8 cellular contexts compared by ENCODE assay signal in genomic region chr6:30463651-30464618, GRCh38. TPM values are rescaled to one million over a fixed set of nuclear protein-coding genes. Genes with fewer than 3 reads are reported as not detected.
A peak's percentile ranks its signal among the peaks of the same experiment; 100 is the strongest.
DNase-seq lines count a peak whose midpoint lies in the region; ATAC-seq and TF ChIP-seq lines count a peak whose summit lies in the region.

No MANE protein-coding gene starts in this region.

- H3K27ac Mint-ChIP-seq in Calu3 (ENCODE audit: unreplicated experiment) (no peak overlapping the region), nephron progenitor cell (no peak overlapping the region)

- H3K9me3 Mint-ChIP-seq in Calu3 (ENCODE audit: low read depth, unreplicated experiment), result no peaks in the 10 kb centered on the region
- H3K9me3 Mint-ChIP-seq in nephron progenitor cell, result peaks cover 5% of the 10 kb centered on the region

- CTCF ChIA-PET in Calu3 (lab: Charles Lee), result interaction anchor here (1.0 to 1.6 kb wide), 3 partner anchors 10 to 18 kb away, joined by 3 to 4 read pairs (median 4); no protein-coding TSS in a partner anchor

- no peak for TF ChIP-seq CTCF in Calu3 (IDR thresholded peaks at IDR 0.05; ENCODE audit: unreplicated experiment)
- TF ChIP-seq CTCF in astrocyte of the spinal cord (IDR thresholded peaks at IDR 0.05; ENCODE audit: low read depth, low read length), result no peak
- TF ChIP-seq CTCF in nephron progenitor cell (IDR thresholded peaks at IDR 0.05), result no peak

- DNase-seq in Calu3, result peak; percentile 53
- DNase-seq in T follicular helper cell (ENCODE audit: low read depth), result peak; percentile 42
- DNase-seq in astrocyte of the spinal cord (ENCODE audit: low read depth, low spot score), result peak; percentile 40
- peak; percentile 9 for DNase-seq in nephron progenitor cell
- DNase-seq in MG63, result no peak
- no peak for DNase-seq in NCI-H1694 (lab: John Stamatoyannopoulos, UW)

- H3K27me3 ChIP-seq in MG63, result peaks cover 35% of the 10 kb centered on the region

- H3K4me3 ChIP-seq in astrocyte of the spinal cord (ENCODE audit: low read depth, low read length) (no peak overlapping the region), MG63 (no peak overlapping the region)

- H3K36me3 ChIP-seq in MG63, result no peaks in the 10 kb centered on the region

- no TSS peak for BruUV-seq in Calu3 (replicated peaks; lab: Mats Ljungman, UMichigan)

- H3K27me3 Mint-ChIP-seq in Calu3 (ENCODE audit: unreplicated experiment) (peaks cover 100% of the 10 kb centered on the region), nephron progenitor cell (ENCODE audit: low read depth, poor library complexity) (peaks cover 97% of the 10 kb centered on the region)

- H3K36me3 Mint-ChIP-seq in Calu3 (ENCODE audit: insufficient read depth, unreplicated experiment) (peaks cover 6% of the 10 kb centered on the region), nephron progenitor cell (ENCODE audit: low read depth) (no peaks in the 10 kb centered on the region)

- intact Hi-C loops in Calu3 (cut with micrococcal nuclease; ENCODE audit: unreplicated experiment), result no loop called here

- in situ Hi-C loops in astrocyte of the spinal cord (cut with HindIII; ENCODE audit: low sequenced_read_pairs), result loop anchor here (10.0 kb wide), 1 partner anchor 81 kb away; no protein-coding TSS in a partner anchor

- H3K9me3 ChIP-seq in MG63, result peaks cover 3% of the 10 kb centered on the region; the same call in 1 of the 2 replicates

- H3K4me1 Mint-ChIP-seq in Calu3 (ENCODE audit: low read depth, unreplicated experiment) (peaks cover 14% of the 10 kb centered on the region), nephron progenitor cell (peaks cover 10% of the 10 kb centered on the region)

- ATAC-seq in HG03521 (IDR thresholded peaks at IDR 0.05; ENCODE audit: unreplicated experiment), result no peak
- ATAC-seq in GM19455 (IDR thresholded peaks at IDR 0.05; ENCODE audit: unreplicated experiment), result no peak

- H3K4me3 Mint-ChIP-seq in Calu3 (ENCODE audit: low read depth, unreplicated experiment), result no peak overlapping the region
- no peak overlapping the region for H3K4me3 Mint-ChIP-seq in nephron progenitor cell

RNA-seq across cellular contexts. Expression of gene HLA-E, which starts 25.4 kb away (rescaled TPM):
- 161 and 230 TPM in 2 replicates for total RNA-seq in Calu3 (2022)
- 25.6 and 28.9 TPM in 2 replicates for total RNA-seq in MG63 (2014; rRNA removed; shearing (Covaris generic); ENCODE audit: low replicate concordance)

Comparison
In these comparisons a context has a peak if more than half of its experiments do, and no peak if none do; other contexts are left out.
1. DNase-seq: peak in Calu3 (single experiment), T follicular helper cell (single experiment), astrocyte of the spinal cord (single experiment) and nephron progenitor cell (single experiment); none in MG63 (single experiment) and NCI-H1694 (single experiment).